In genomic region chr16:71297252-71297651, GRCh38 we compare ENCODE assay signal across 16 cellular contexts.
"Had no signal": no experiment of that assay in that cellular context is flagged by ENCODE, and none has a peak within 500 bp of the region (broad histone marks: within the 10 kb centered on the region; RNA-seq: fewer than 3 reads in every experiment).

No MANE protein-coding gene starts in this region.

- ATAC-seq: activated CD4-positive, CD25-positive, alpha-beta regulatory T cell treated with anti-CD3 and anti-CD28 coated beads, Interleukin-2, amount 50 U/mL, for 24 hours; activated naive CD8-positive, alpha-beta T cell treated with anti-CD3 and anti-CD28 coated beads, Interleukin-2, amount 50 U/mL, for 24 hours; activated T-helper 17 cell treated with anti-CD3 and anti-CD28 coated beads, Interleukin-2, amount 50 U/mL, for 72 hours; effector memory CD8-positive, alpha-beta T cell; left lung; naive thymus-derived CD4-positive, alpha-beta T cell had no signal

- DNase-seq: activated CD4-positive, alpha-beta T cell treated with anti-CD3 and anti-CD28 coated beads, Interleukin-2, amount 50 U/mL, for 4 hours; activated naive CD4-positive, alpha-beta T cell treated with Interleukin-2 at 50 U/mL for 16 hours; activated naive CD8-positive, alpha-beta T cell treated with anti-CD3 and anti-CD28 coated beads, Interleukin-2, amount 50 U/mL, for 24 hours; aorta; effector memory CD8-positive, alpha-beta T cell; kidney; left lung; naive thymus-derived CD4-positive, alpha-beta T cell; ovary; sigmoid colon; stimulated activated CD4-positive, alpha-beta T cell treated with anti-CD3 and anti-CD28 coated beads, Interleukin-1b, Interleukin-23, amount 100 ng/mL, for 48 hours; T1000; thyroid gland had no signal

- H3K4me3 ChIP-seq: breast epithelium, left lung, ovary, sigmoid colon, thyroid gland had no signal

- H3K36me3 ChIP-seq: breast epithelium, left lung, ovary, sigmoid colon, thyroid gland had no signal

- H3K9me3 ChIP-seq: breast epithelium, left lung, ovary, sigmoid colon, thyroid gland had no signal

- H3K27me3 ChIP-seq: breast epithelium, ovary, sigmoid colon, thyroid gland had no signal

- H3K4me1 ChIP-seq: breast epithelium, left lung, sigmoid colon, thyroid gland had no signal

- H3K27ac ChIP-seq: breast epithelium, left lung, ovary, sigmoid colon, thyroid gland had no signal

- FAIRE-seq: kidney had no signal
